Comparison of ENCODE assay signal across 25 cellular contexts in the genomic region with DNA sequence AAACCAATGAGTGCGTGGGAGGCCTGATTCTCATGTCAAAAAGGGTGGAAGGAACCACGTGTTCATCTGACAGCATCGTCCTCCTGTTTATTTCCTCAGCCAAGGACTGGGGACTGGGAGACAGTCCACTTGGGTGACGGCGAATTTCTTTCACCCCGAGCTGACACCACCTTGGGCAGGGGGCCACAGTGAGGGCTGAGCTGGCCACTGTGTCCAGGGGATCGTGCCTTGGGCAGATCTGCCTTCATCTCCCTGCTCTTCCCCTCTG.
"Had no signal": no experiment of that assay in that cellular context is flagged by ENCODE, and none has a peak within 500 bp of the region (broad histone marks: within the 10 kb centered on the region; RNA-seq: fewer than 3 reads in every experiment).

No MANE protein-coding gene starts in this region.

- H3K4me2 ChIP-seq: smooth muscle cell had no signal

- H3K4me1 ChIP-seq: left lung, lower lobe of right lung, right atrium auricular region, right lobe of liver, tibial nerve, uterus had no signal

- ATAC-seq: left colon; left lung; naive thymus-derived CD8-positive, alpha-beta T cell; stimulated activated memory B cell treated with anti-CD40 and anti-IgM and Interleukin-4, amounts not matched to agents 10 μg/mL and 1 μg/mL and 100 μg/mL, for 72 hours; stimulated activated naive CD8-positive, alpha-beta T cell treated with anti-CD3 and anti-CD28 coated beads, Interleukin-15, amount 100 ng/mL, for 72 hours had no signal

- H3K4me3 Mint-ChIP-seq: immature natural killer cell; naive thymus-derived CD8-positive, alpha-beta T cell; nephron; neural crest cell; stimulated activated memory B cell treated with anti-CD40 and anti-IgM and Interleukin-4, amounts not matched to agents 10 μg/mL and 1 μg/mL and 100 μg/mL, for 72 hours; stimulated activated naive CD8-positive, alpha-beta T cell treated with anti-CD3 and anti-CD28 coated beads, Interleukin-15, amount 100 ng/mL, for 72 hours; type B pancreatic cell had no signal

- H3K4me3 ChIP-seq: left lung, lower lobe of right lung, ovary, right atrium auricular region, right lobe of liver, smooth muscle cell, tibial nerve, uterus had no signal

- H3K9me3 Mint-ChIP-seq: immature natural killer cell; naive thymus-derived CD8-positive, alpha-beta T cell; nephron; neural crest cell; stimulated activated memory B cell treated with anti-CD40 and anti-IgM and Interleukin-4, amounts not matched to agents 10 μg/mL and 1 μg/mL and 100 μg/mL, for 72 hours; stimulated activated naive CD8-positive, alpha-beta T cell treated with anti-CD3 and anti-CD28 coated beads, Interleukin-15, amount 100 ng/mL, for 72 hours; type B pancreatic cell had no signal

- H3K4me1 Mint-ChIP-seq: immature natural killer cell; neural crest cell; stimulated activated memory B cell treated with anti-CD40 and anti-IgM and Interleukin-4, amounts not matched to agents 10 μg/mL and 1 μg/mL and 100 μg/mL, for 72 hours; stimulated activated naive CD8-positive, alpha-beta T cell treated with anti-CD3 and anti-CD28 coated beads, Interleukin-15, amount 100 ng/mL, for 72 hours had no signal

- H3K27me3 Mint-ChIP-seq: naive thymus-derived CD8-positive, alpha-beta T cell; stimulated activated memory B cell treated with anti-CD40 and anti-IgM and Interleukin-4, amounts not matched to agents 10 μg/mL and 1 μg/mL and 100 μg/mL, for 72 hours; stimulated activated naive CD8-positive, alpha-beta T cell treated with anti-CD3 and anti-CD28 coated beads, Interleukin-15, amount 100 ng/mL, for 72 hours had no signal

- H3K36me3 ChIP-seq: ovary, right atrium auricular region, right lobe of liver, uterus had no signal

- DNase-seq: immature natural killer cell; kidney; left colon; left lung; lower lobe of right lung; mammary epithelial cell; mesenchymal stem cell; naive thymus-derived CD8-positive, alpha-beta T cell; ovary; stimulated activated CD4-positive, alpha-beta T cell treated with anti-CD3 and anti-CD28 coated beads, Interleukin-1b, Interleukin-23, amount 100 ng/mL, for 48 hours; stimulated activated CD4-positive, alpha-beta T cell treated with anti-CD3 and anti-CD28 coated beads, Interleukin-2, amount 100 ng/mL, for 48 hours; stimulated activated CD4-positive, alpha-beta T cell treated with anti-CD3 and anti-CD28 coated beads, Interleukin-4, amount 100 ng/mL, for 4 hours; stimulated activated CD8-positive, alpha-beta memory T cell treated with anti-CD3 and anti-CD28 coated beads, Interleukin-4, amount 100 ng/mL, for 48 hours; stimulated activated naive CD4-positive, alpha-beta T cell treated with Interleukin-2 at 50 U/mL for 16 hours; stimulated activated naive CD8-positive, alpha-beta T cell treated with anti-CD3 and anti-CD28 coated beads, Interleukin-15, amount 100 ng/mL, for 72 hours; uterus had no signal

- H3K27me3 ChIP-seq: left lung, ovary, right atrium auricular region, right lobe of liver, tibial nerve, uterus had no signal

- H3K27ac ChIP-seq: left lung, lower lobe of right lung, ovary, right atrium auricular region, right lobe of liver, tibial nerve, uterus had no signal

- H3K9me3 ChIP-seq: left lung, lower lobe of right lung, ovary, right atrium auricular region, right lobe of liver, uterus had no signal

- H3K27ac Mint-ChIP-seq: immature natural killer cell; naive thymus-derived CD8-positive, alpha-beta T cell; nephron; progenitor cell of endocrine pancreas; stimulated activated memory B cell treated with anti-CD40 and anti-IgM and Interleukin-4, amounts not matched to agents 10 μg/mL and 1 μg/mL and 100 μg/mL, for 72 hours; type B pancreatic cell had no signal
